ENCODE assay signal across 14 cellular contexts in the genomic region with DNA sequence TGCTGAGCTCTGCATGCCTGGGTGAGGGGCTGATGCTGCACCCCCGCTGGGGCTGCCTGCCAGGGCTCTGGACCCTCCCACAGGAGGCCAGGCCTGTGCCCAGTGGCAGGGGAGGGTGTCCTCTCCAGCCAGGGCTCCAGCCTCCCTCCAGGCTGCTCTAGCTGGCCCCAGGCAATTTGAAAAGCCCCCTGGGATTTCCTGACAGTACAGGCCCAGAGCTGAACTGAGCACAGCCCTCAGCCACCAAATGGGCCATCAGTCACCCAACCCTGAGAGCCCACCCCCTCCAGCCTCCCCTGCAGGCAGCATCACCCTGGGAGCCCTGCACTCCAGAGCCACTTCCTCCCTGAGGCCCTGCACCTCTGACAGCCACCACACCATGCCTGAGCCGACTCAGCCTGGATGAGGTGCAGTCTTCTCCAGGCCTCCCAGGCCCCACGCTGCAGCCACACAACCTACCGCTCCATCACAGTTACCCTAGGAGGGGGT.
DNase-seq lines count a peak whose midpoint lies in the region; ATAC-seq and TF ChIP-seq lines count a peak whose summit lies in the region.
"Had no signal": no experiment of that assay in that cellular context is flagged by ENCODE, and none has a peak within 500 bp of the region (broad histone marks: within the 10 kb centered on the region; RNA-seq: fewer than 3 reads in every experiment).

No MANE protein-coding gene starts in this region.

- H3K4me3 Mint-ChIP-seq in GM23338: no peak overlapping the region
- H3K4me3 Mint-ChIP-seq in osteocyte (ENCODE audit: unreplicated experiment): no peak overlapping the region
- H3K4me3 Mint-ChIP-seq in MCF 10A (ENCODE audit: unreplicated experiment): no peak overlapping the region
- H3K4me3 Mint-ChIP-seq: CD4-positive, CD25-positive, alpha-beta regulatory T cell; memory B cell; stimulated activated naive CD8-positive, alpha-beta T cell treated with anti-CD3 and anti-CD28 coated beads, Interleukin-15, Interleukin-2, amounts not matched to agents 100 ng/mL and 50 ng/mL, for 24 hours had no signal

- TF ChIP-seq CTCF in GM23338 (conservative IDR thresholded peaks at IDR 0.05; ENCODE audit: low read depth in 2 of 2): no peak
- no peak for TF ChIP-seq CTCF in NB4 (IDR thresholded peaks at IDR 0.05; ENCODE audit: low read depth, low read length)
- no peak for TF ChIP-seq CTCF in adrenal gland (IDR thresholded peaks at IDR 0.05)
- no peak for TF ChIP-seq CTCF in osteocyte (IDR thresholded peaks at IDR 0.05)
- TF ChIP-seq CTCF in MCF 10A (IDR thresholded peaks at IDR 0.05; ENCODE audit: unreplicated experiment): no peak

- H4K20me1 ChIP-seq in GM23338 (replicated peaks; ENCODE audit: insufficient read depth): no peaks in the 10 kb centered on the region

- intact Hi-C loops in adrenal gland (cut with DNase I) (no loop called here), MCF 10A (cut with micrococcal nuclease) (loop anchor here (5.0 kb wide), 1 partner anchor 272 kb away; no protein-coding TSS in a partner anchor)

- H3K27me3 Mint-ChIP-seq in GM23338 (ENCODE audit: insufficient read depth, low read depth, poor library complexity): peaks cover 5% of the 10 kb centered on the region
- H3K27me3 Mint-ChIP-seq in osteocyte (ENCODE audit: unreplicated experiment): peaks cover 5% of the 10 kb centered on the region
- no peaks in the 10 kb centered on the region for H3K27me3 Mint-ChIP-seq in MCF 10A (ENCODE audit: insufficient read depth, unreplicated experiment)
- H3K27me3 Mint-ChIP-seq: CD4-positive, CD25-positive, alpha-beta regulatory T cell; stimulated activated naive CD8-positive, alpha-beta T cell treated with anti-CD3 and anti-CD28 coated beads, Interleukin-15, Interleukin-2, amounts not matched to agents 100 ng/mL and 50 ng/mL, for 24 hours had no signal

- no TSS peak for BruUV-seq in MCF 10A (replicated peaks; lab: Mats Ljungman, UMichigan)

- H3K4me2 ChIP-seq in GM23338: no peak overlapping the region

- H3K9me3 Mint-ChIP-seq in GM23338: no peaks in the 10 kb centered on the region
- no peaks in the 10 kb centered on the region for H3K9me3 Mint-ChIP-seq in osteocyte (ENCODE audit: unreplicated experiment)
- peaks cover 6% of the 10 kb centered on the region for H3K9me3 Mint-ChIP-seq in MCF 10A (ENCODE audit: unreplicated experiment)
- H3K9me3 Mint-ChIP-seq: memory B cell; stimulated activated naive CD8-positive, alpha-beta T cell treated with anti-CD3 and anti-CD28 coated beads, Interleukin-15, Interleukin-2, amounts not matched to agents 100 ng/mL and 50 ng/mL, for 24 hours had no signal

- H3K27me3 ChIP-seq in GM23338 (ENCODE audit: insufficient read depth): no peaks in the 10 kb centered on the region
- H3K27me3 ChIP-seq in adrenal gland: no peaks in the 10 kb centered on the region

- H3K36me3 ChIP-seq in GM23338 (ENCODE audit: insufficient read depth) (no peaks in the 10 kb centered on the region), adrenal gland (replicated peaks in 1 of 2) (no peaks in the 10 kb centered on the region)

- H2AFZ ChIP-seq in GM23338: no peak overlapping the region
- H2AFZ ChIP-seq: parathyroid adenoma had no signal

- CTCF ChIA-PET in MCF 10A (lab: Yijun Ruan, JAX): interaction anchor here (0.7 kb wide), 1 partner anchor 552 kb away, joined by 4 read pairs; no protein-coding TSS in a partner anchor

- H3K27ac ChIP-seq in GM23338 (ENCODE audit: low read depth) (no peak overlapping the region), adrenal gland (no peak overlapping the region)
- H3K27ac ChIP-seq: parathyroid adenoma had no signal

- DNase-seq in GM23338 (ENCODE audit: low spot score) (no peak), NB4 (ENCODE audit: low read depth) (peak; percentile 99), adrenal gland (peak in 4 of 7 donors; percentile 2 to 48 (median 10)), osteocyte (ENCODE audit: extremely low spot score, unreplicated experiment) (peak; percentile 83), MCF 10A (ENCODE audit: unreplicated experiment) (no peak), activated gamma-delta T cell treated with Interleukin-2 at 50 U/mL for 16 hours (no peak), NCI-H2081 (lab: John Stamatoyannopoulos, UW) (no peak)
- no peak for DNase-seq in stimulated activated naive CD4-positive, alpha-beta T cell (lab: John Stamatoyannopoulos, UW)
- DNase-seq: CD4-positive, CD25-positive, alpha-beta regulatory T cell; NCI-H748 treated with DMSO at 0.1 percent for 48 hours; stimulated activated CD4-positive, alpha-beta T cell treated with anti-CD3 and anti-CD28 coated beads, Interleukin-2, amount 100 ng/mL, for 24 hours had no signal

- H3K4me1 Mint-ChIP-seq in GM23338 (peaks cover 3% of the 10 kb centered on the region; the same call in 1 of the 3 replicates), osteocyte (ENCODE audit: unreplicated experiment) (no peaks in the 10 kb centered on the region), MCF 10A (ENCODE audit: insufficient read depth, unreplicated experiment) (no peaks in the 10 kb centered on the region)
- H3K4me1 Mint-ChIP-seq: CD4-positive, CD25-positive, alpha-beta regulatory T cell; memory B cell had no signal

- POLR2A ChIA-PET in MCF 10A (lab: Yijun Ruan, JAX): no interaction called here

- no peaks in the 10 kb centered on the region for H3K9me3 ChIP-seq in adrenal gland (replicated peaks in 1 of 3)

- H3K9me2 ChIP-seq in GM23338 (ENCODE audit: insufficient read depth): no peaks in the 10 kb centered on the region

- H3K79me2 ChIP-seq in GM23338 (replicated peaks; ENCODE audit: insufficient read depth): no peaks in the 10 kb centered on the region
- H3K79me2 ChIP-seq: parathyroid adenoma had no signal

- H3K36me3 Mint-ChIP-seq in GM23338 (ENCODE audit: low read depth): no peaks in the 10 kb centered on the region
- no peaks in the 10 kb centered on the region for H3K36me3 Mint-ChIP-seq in osteocyte (ENCODE audit: unreplicated experiment)
- H3K36me3 Mint-ChIP-seq in MCF 10A (ENCODE audit: insufficient read depth, unreplicated experiment): no peaks in the 10 kb centered on the region
- H3K36me3 Mint-ChIP-seq: CD4-positive, CD25-positive, alpha-beta regulatory T cell; memory B cell had no signal

- H3F3A ChIP-seq in GM23338 (replicated peaks; ENCODE audit: low read depth): no peaks in the 10 kb centered on the region

- H3K27ac Mint-ChIP-seq in GM23338 (no peak overlapping the region), osteocyte (ENCODE audit: unreplicated experiment) (no peak overlapping the region), MCF 10A (ENCODE audit: low read depth, unreplicated experiment) (no peak overlapping the region)
- H3K27ac Mint-ChIP-seq: memory B cell; stimulated activated naive CD8-positive, alpha-beta T cell treated with anti-CD3 and anti-CD28 coated beads, Interleukin-15, Interleukin-2, amounts not matched to agents 100 ng/mL and 50 ng/mL, for 24 hours had no signal

- ATAC-seq in GM23338: peak; percentile 12; the same call in 1 of the 3 replicates

- H3K4me3 ChIP-seq in GM23338: no peak overlapping the region
- H3K4me3 ChIP-seq in NB4 (ENCODE audit: low read depth, low read length): peak overlapping the region; percentile 78
- H3K4me3 ChIP-seq in adrenal gland: no peak overlapping the region

- no peaks in the 10 kb centered on the region for H3K4me1 ChIP-seq in GM23338 (ENCODE audit: insufficient read depth)
- no peaks in the 10 kb centered on the region for H3K4me1 ChIP-seq in adrenal gland (replicated peaks in 1 of 2)
- H3K4me1 ChIP-seq: parathyroid adenoma had no signal

- no peak for TF ChIP-seq POLR2A in NB4 (IDR thresholded peaks at IDR 0.05; ENCODE audit: extremely low read depth, insufficient read length)
- no peak for TF ChIP-seq POLR2A in adrenal gland (IDR thresholded peaks at IDR 0.05)

- WGBS in adrenal gland, 4 donors: 79 to 90% (median 84%) methylated on average over 2 to 4 of the region's 4 CpGs

TF ChIP-seq in GM23338, 12 proteins besides CTCF, POLR2A, EP300 and RAD21 (continues in another document):
- TF ChIP-seq EZH2 (IDR thresholded peaks at IDR 0.05; ENCODE audit: low read depth, unreplicated experiment): no peak
- TF ChIP-seq, protein P1, sequence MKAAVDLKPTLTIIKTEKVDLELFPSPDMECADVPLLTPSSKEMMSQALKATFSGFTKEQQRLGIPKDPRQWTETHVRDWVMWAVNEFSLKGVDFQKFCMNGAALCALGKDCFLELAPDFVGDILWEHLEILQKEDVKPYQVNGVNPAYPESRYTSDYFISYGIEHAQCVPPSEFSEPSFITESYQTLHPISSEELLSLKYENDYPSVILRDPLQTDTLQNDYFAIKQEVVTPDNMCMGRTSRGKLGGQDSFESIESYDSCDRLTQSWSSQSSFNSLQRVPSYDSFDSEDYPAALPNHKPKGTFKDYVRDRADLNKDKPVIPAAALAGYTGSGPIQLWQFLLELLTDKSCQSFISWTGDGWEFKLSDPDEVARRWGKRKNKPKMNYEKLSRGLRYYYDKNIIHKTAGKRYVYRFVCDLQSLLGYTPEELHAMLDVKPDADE (IDR thresholded peaks at IDR 0.05): no peak

Comparison
In these comparisons a context has a peak if more than half of its experiments do, and no peak if none do; other contexts are left out.
1. DNase-seq: peak in NB4 (single experiment), adrenal gland (4 of 7) and osteocyte (single experiment); none in GM23338 (single experiment), stimulated activated naive CD4-positive, alpha-beta T cell (0 of 6), MCF 10A (single experiment), activated gamma-delta T cell treated with Interleukin-2 at 50 U/mL for 16 hours (single experiment) and NCI-H2081 (0 of 2).